Comparison of ENCODE assay signal across 9 cellular contexts in genomic region chr19:12997225-12997966, GRCh38. TPM values are rescaled to one million over a fixed set of nuclear protein-coding genes. Genes with fewer than 3 reads are reported as not detected.
DNase-seq lines count a peak whose midpoint lies in the region; ATAC-seq and TF ChIP-seq lines count a peak whose summit lies in the region.
"Had no signal": no experiment of that assay in that cellular context is flagged by ENCODE, and none has a peak within 500 bp of the region (broad histone marks: within the 10 kb centered on the region; RNA-seq: fewer than 3 reads in every experiment).

No MANE protein-coding gene starts in this region.

- POLR2A ChIA-PET in BJ (lab: Charles Lee), result interaction anchor here (0.6 kb wide), 1 partner anchor 66 kb away, joined by 3 read pairs; no protein-coding TSS in a partner anchor
- POLR2A ChIA-PET in PC-3 (lab: Charles Lee; ENCODE audit: unreplicated experiment), result no interaction called here

- ATAC-seq in PC-3, result no peak; the same call in 1 of the 2 replicates
- no peak for ATAC-seq in HG03469 (IDR thresholded peaks at IDR 0.05; ENCODE audit: unreplicated experiment)
- ATAC-seq in GM18858 (IDR thresholded peaks at IDR 0.05; ENCODE audit: unreplicated experiment), result no peak

- no peaks in the 10 kb centered on the region for H3F3A ChIP-seq in PC-3 (ENCODE audit: low read length, unreplicated experiment)

- peak overlapping the region; percentile 79 for H3K4me3 ChIP-seq in BJ (ENCODE audit: low read depth, low read length)
- peak overlapping the region; percentile 98 for H3K4me3 ChIP-seq in PC-3 (ENCODE audit: low read length)
- H3K4me3 ChIP-seq in parathyroid adenoma (ENCODE audit: low read depth, low read length), result peak overlapping the region; percentile 72

- no peak for TF ChIP-seq CTCF in BJ (IDR thresholded peaks at IDR 0.05; ENCODE audit: insufficient read depth, low read depth, low read length)
- TF ChIP-seq CTCF in PC-3 (conservative IDR thresholded peaks at IDR 0.05; ENCODE audit: low read depth, low read length), result no peak
- TF ChIP-seq CTCF in parathyroid adenoma (IDR thresholded peaks at IDR 0.05), result no peak

- peaks cover 9% of the 10 kb centered on the region for H3K36me3 ChIP-seq in BJ (ENCODE audit: control insufficient read depth, insufficient read depth, low read length)
- peaks cover 4% of the 10 kb centered on the region; the same call in 1 of the 2 replicates for H3K36me3 ChIP-seq in PC-3 (ENCODE audit: low read depth, low read length)
- no peaks in the 10 kb centered on the region for H3K36me3 ChIP-seq in parathyroid adenoma (ENCODE audit: control insufficient read depth, insufficient read depth, low read length)

- CTCF ChIA-PET in BJ (lab: Yijun Ruan, JAX) (interaction anchor here (0.8 to 2.9 kb wide), 7 partner anchors 9 to 96 kb away, joined by 3 to 10 read pairs (median 3); no protein-coding TSS in a partner anchor), PC-3 (lab: Charles Lee) (interaction anchor here (0.6 kb wide), 1 partner anchor 681 kb away, joined by 3 read pairs; no protein-coding TSS in a partner anchor)

- H3K9ac ChIP-seq in PC-3 (ENCODE audit: low read length), result peak overlapping the region; percentile 80
- H3K9ac ChIP-seq in parathyroid adenoma, result no peak overlapping the region

- no peak overlapping the region for H3K27ac ChIP-seq in PC-3 (ENCODE audit: low read length)
- H3K27ac ChIP-seq in epithelial cell of prostate, result peak overlapping the region; percentile 39
- H3K27ac ChIP-seq in parathyroid adenoma, result no peak overlapping the region

- H3K4me2 ChIP-seq in PC-3 (ENCODE audit: low read length) (peak overlapping the region; percentile 88), parathyroid adenoma (ENCODE audit: low read length) (peak overlapping the region; percentile 77)

- intact Hi-C loops in PC-3 (cut with micrococcal nuclease), result no loop called here

- no peaks in the 10 kb centered on the region for H3K9me2 ChIP-seq in PC-3 (replicated peaks; ENCODE audit: low read length)

- H2AFZ ChIP-seq in PC-3 (ENCODE audit: low read length) (peak overlapping the region; percentile 77), parathyroid adenoma (no peak overlapping the region)

- H3K9me3 ChIP-seq in PC-3 (ENCODE audit: low read length), result no peaks in the 10 kb centered on the region
- no peaks in the 10 kb centered on the region for H3K9me3 ChIP-seq in parathyroid adenoma (ENCODE audit: control insufficient read depth, low read length)

- H4K20me1 ChIP-seq in PC-3 (ENCODE audit: low read length), result no peaks in the 10 kb centered on the region

- H3K79me2 ChIP-seq in PC-3 (ENCODE audit: low read length), result peaks cover 66% of the 10 kb centered on the region
- H3K79me2 ChIP-seq in parathyroid adenoma, result peaks cover 5% of the 10 kb centered on the region

- DNase-seq in BJ (ENCODE audit: low read depth) (no peak), PC-3 (no peak), epithelial cell of prostate (ENCODE audit: low read depth, low spot score) (no peak), cerebellum (ENCODE audit: low spot score) (no peak), hippocampal formation (lab: John Stamatoyannopoulos, UW) (no peak)
- DNase-seq: stimulated activated CD4-positive, alpha-beta T cell treated with anti-CD3 and anti-CD28 coated beads, Interleukin-12 subunit alpha, Interleukin-12 subunit beta, amount 100 ng/mL, for 4 hours had no signal

- peaks cover 14% of the 10 kb centered on the region for H3K4me1 ChIP-seq in PC-3 (ENCODE audit: insufficient read depth, low read length)
- H3K4me1 ChIP-seq in parathyroid adenoma, result peaks cover 5% of the 10 kb centered on the region

- no peaks in the 10 kb centered on the region for H3K27me3 ChIP-seq in BJ (ENCODE audit: control insufficient read depth, insufficient read depth, low read length)
- H3K27me3 ChIP-seq in PC-3 (ENCODE audit: low read length), result no peaks in the 10 kb centered on the region
- no peaks in the 10 kb centered on the region for H3K27me3 ChIP-seq in parathyroid adenoma (ENCODE audit: control insufficient read depth, insufficient read depth, low read length)

- BruUV-seq in PC-3 (replicated peaks; lab: Mats Ljungman, UMichigan), result no TSS peak

RNA-seq across cellular contexts. Expression of gene NFIX, which starts 2.1 kb away (rescaled TPM):
- 12.8 and 29.4 TPM in 2 replicates for polyA plus RNA-seq in BJ (2011; rRNA removed)
- polyA minus RNA-seq in BJ (2011; rRNA and poly(A)+ RNA removed), result 20.1 and 44.5 TPM in 2 replicates
- total RNA-seq in PC-3 (2014; rRNA removed) (43.3 and 75.8 TPM in 2 replicates), cerebellum (62.8 TPM)

RNA-seq across cellular contexts. Expression of gene DAND5, which starts 28.0 kb away (rescaled TPM):
- polyA plus RNA-seq in BJ (2011; rRNA removed), result not detected in 2 replicates
- 0.15 TPM in 1 of 2 replicates, not detected in the other for polyA minus RNA-seq in BJ (2011; rRNA and poly(A)+ RNA removed)
- total RNA-seq in PC-3 (2014; rRNA removed) (0.55 and 1.1 TPM in 2 replicates), cerebellum (0.18 TPM)

RNA-seq across cellular contexts. Expression of gene GADD45GIP1, which starts 40.4 kb away (rescaled TPM):
- polyA plus RNA-seq in BJ (2011; rRNA removed), result 45.0 and 45.5 TPM in 2 replicates
- 4.6 and 6.2 TPM in 2 replicates for polyA minus RNA-seq in BJ (2011; rRNA and poly(A)+ RNA removed)
- total RNA-seq in PC-3 (2014; rRNA removed) (219 and 352 TPM in 2 replicates), cerebellum (7.2 TPM)

RNA-seq across cellular contexts. Expression of gene RAD23A, which starts 51.7 kb away (rescaled TPM):
- 49.2 and 75.1 TPM in 2 replicates for polyA plus RNA-seq in BJ (2011; rRNA removed)
- 55.8 and 63.1 TPM in 2 replicates for polyA minus RNA-seq in BJ (2011; rRNA and poly(A)+ RNA removed)
- 389 and 418 TPM in 2 replicates for total RNA-seq in PC-3 (2014; rRNA removed)
- 24.1 TPM for total RNA-seq in cerebellum

RNA-seq across cellular contexts. Expression of gene CALR, which starts 59.0 kb away (rescaled TPM):
- polyA plus RNA-seq in BJ (2011; rRNA removed), result 1,647 and 1,829 TPM in 2 replicates
- 1,087 and 1,794 TPM in 2 replicates for polyA minus RNA-seq in BJ (2011; rRNA and poly(A)+ RNA removed)
- total RNA-seq in PC-3 (2014; rRNA removed) (2,022 and 2,043 TPM in 2 replicates), cerebellum (215 TPM)

Comparison
In these comparisons a context has a peak if more than half of its experiments do, and no peak if none do; other contexts are left out.
1. RNA of gene GADD45GIP1, which starts 40.4 kb away (total RNA-seq): 219 to 352 TPM in PC-3; 7.2 TPM in cerebellum (single experiment); every median in the first group is over 10 times any median in the second.
2. Peak in every context shown above with its lines, with median percentiles within 50 percentile points of each other: H3K4me3 ChIP-seq.